1 cellular context compared by ENCODE assay signal in genomic region chr1:246566128-246566807, GRCh38.
A peak's percentile ranks its signal among the peaks of the same experiment; 100 is the strongest.
TF ChIP-seq lines count a peak whose summit lies in the region.

TSS of gene CNST (plus strand) at chr1:246566456. CDS start at chr1:246591563, 25,107 bp downstream.
A gene with protein sequence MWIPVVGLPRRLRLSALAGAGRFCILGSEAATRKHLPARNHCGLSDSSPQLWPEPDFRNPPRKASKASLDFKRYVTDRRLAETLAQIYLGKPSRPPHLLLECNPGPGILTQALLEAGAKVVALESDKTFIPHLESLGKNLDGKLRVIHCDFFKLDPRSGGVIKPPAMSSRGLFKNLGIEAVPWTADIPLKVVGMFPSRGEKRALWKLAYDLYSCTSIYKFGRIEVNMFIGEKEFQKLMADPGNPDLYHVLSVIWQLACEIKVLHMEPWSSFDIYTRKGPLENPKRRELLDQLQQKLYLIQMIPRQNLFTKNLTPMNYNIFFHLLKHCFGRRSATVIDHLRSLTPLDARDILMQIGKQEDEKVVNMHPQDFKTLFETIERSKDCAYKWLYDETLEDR (minus strand): TSS chr1:246566261. CDS start chr1:246566138, 123 bp downstream.

TF ChIP-seq in SK-N-SH, 30 proteins besides CTCF, POLR2A, EP300 and RAD21 (continued from another document):
- TF ChIP-seq, protein P1, sequence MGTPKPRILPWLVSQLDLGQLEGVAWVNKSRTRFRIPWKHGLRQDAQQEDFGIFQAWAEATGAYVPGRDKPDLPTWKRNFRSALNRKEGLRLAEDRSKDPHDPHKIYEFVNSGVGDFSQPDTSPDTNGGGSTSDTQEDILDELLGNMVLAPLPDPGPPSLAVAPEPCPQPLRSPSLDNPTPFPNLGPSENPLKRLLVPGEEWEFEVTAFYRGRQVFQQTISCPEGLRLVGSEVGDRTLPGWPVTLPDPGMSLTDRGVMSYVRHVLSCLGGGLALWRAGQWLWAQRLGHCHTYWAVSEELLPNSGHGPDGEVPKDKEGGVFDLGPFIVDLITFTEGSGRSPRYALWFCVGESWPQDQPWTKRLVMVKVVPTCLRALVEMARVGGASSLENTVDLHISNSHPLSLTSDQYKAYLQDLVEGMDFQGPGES (IDR thresholded peaks at IDR 0.05; ENCODE audit: low read depth, low read length), result no peak
- TF ChIP-seq CHD2 (IDR thresholded peaks at IDR 0.05; ENCODE audit: low read length, partially characterized antibody) (peak; percentile 65), FOXJ3 (CRISPR knock-in tag; IDR thresholded peaks at IDR 0.05) (peak; percentile 70), MEF2A (IDR thresholded peaks at IDR 0.05; ENCODE audit: borderline replicate concordance, low read depth) (no peak), RCOR1 (IDR thresholded peaks at IDR 0.05; ENCODE audit: low read length) (no peak), NFIC (IDR thresholded peaks at IDR 0.05; ENCODE audit: borderline replicate concordance) (no peak), MXI1 (IDR thresholded peaks at IDR 0.05; ENCODE audit: low read depth, low read length) (peak; percentile 100)
- TF ChIP-seq, protein P2, sequence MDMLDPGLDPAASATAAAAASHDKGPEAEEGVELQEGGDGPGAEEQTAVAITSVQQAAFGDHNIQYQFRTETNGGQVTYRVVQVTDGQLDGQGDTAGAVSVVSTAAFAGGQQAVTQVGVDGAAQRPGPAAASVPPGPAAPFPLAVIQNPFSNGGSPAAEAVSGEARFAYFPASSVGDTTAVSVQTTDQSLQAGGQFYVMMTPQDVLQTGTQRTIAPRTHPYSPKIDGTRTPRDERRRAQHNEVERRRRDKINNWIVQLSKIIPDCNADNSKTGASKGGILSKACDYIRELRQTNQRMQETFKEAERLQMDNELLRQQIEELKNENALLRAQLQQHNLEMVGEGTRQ (IDR thresholded peaks at IDR 0.05; ENCODE audit: borderline replicate concordance, low read depth, low read length), result no peak
